In genomic region chr19:42283248-42284065, GRCh38 we compare ENCODE assay signal across 8 cellular contexts. TPM values are rescaled to one million over a fixed set of nuclear protein-coding genes. Genes with fewer than 3 reads are reported as not detected.
DNase-seq lines count a peak whose midpoint lies in the region; ATAC-seq and TF ChIP-seq lines count a peak whose summit lies in the region.

No MANE protein-coding gene starts in this region.

- H3K27ac Mint-ChIP-seq in activated T-cell treated with anti-CD3 and anti-CD28 coated beads, Interleukin-2, amount 50 U/mL, for 72 hours = no peak overlapping the region
- H3K27ac Mint-ChIP-seq in naive thymus-derived CD8-positive, alpha-beta T cell = no peak overlapping the region
- no peak overlapping the region for H3K27ac Mint-ChIP-seq in stimulated activated memory B cell treated with anti-CD40 and anti-IgM and Interleukin-4, amounts not matched to agents 10 μg/mL and 1 μg/mL and 100 μg/mL, for 72 hours

- TF ChIP-seq CTCF in fibroblast of mammary gland (conservative IDR thresholded peaks at IDR 0.05; ENCODE audit: control insufficient read depth, insufficient read depth, low read depth, low read length) = no peak

- POLR2A ChIA-PET in naive thymus-derived CD8-positive, alpha-beta T cell (lab: Charles Lee) = interaction anchor here (0.6 to 6.6 kb wide), 12 partner anchors 9 to 151 kb away, joined by 3 to 121 read pairs (median 4); partner anchors contain the start of genes CIC, ERF, GSK3A and PAFAH1B3

- ATAC-seq in GM21723 (IDR thresholded peaks at IDR 0.05; ENCODE audit: unreplicated experiment) = peak; percentile 47
- ATAC-seq in activated T-cell treated with anti-CD3 and anti-CD28 coated beads, Interleukin-2, amount 50 U/mL, for 72 hours (replicated peaks in 1 of 2) = peak; percentile 69 to 75
- ATAC-seq in naive thymus-derived CD8-positive, alpha-beta T cell = peak; percentile 61 to 71
- peak; percentile 81 for ATAC-seq in stimulated activated memory B cell treated with anti-CD40 and anti-IgM and Interleukin-4, amounts not matched to agents 10 μg/mL and 1 μg/mL and 100 μg/mL, for 72 hours

- H3K4me3 ChIP-seq in fibroblast of mammary gland (ENCODE audit: control insufficient read depth, low read depth, low read length) = peak overlapping the region; percentile 22

- peaks cover 0 to 6% of the 10 kb centered on the region in 2 donors for H3K36me3 Mint-ChIP-seq in activated T-cell treated with anti-CD3 and anti-CD28 coated beads, Interleukin-2, amount 50 U/mL, for 72 hours (ENCODE audit: insufficient read depth in 2 of 2)
- H3K36me3 Mint-ChIP-seq in naive thymus-derived CD8-positive, alpha-beta T cell = peaks cover 0 to 15% (median 0%) of the 10 kb centered on the region in 3 donors
- peaks cover 8% of the 10 kb centered on the region for H3K36me3 Mint-ChIP-seq in stimulated activated memory B cell treated with anti-CD40 and anti-IgM and Interleukin-4, amounts not matched to agents 10 μg/mL and 1 μg/mL and 100 μg/mL, for 72 hours

- no peaks in the 10 kb centered on the region for H3K9me3 Mint-ChIP-seq in activated T-cell treated with anti-CD3 and anti-CD28 coated beads, Interleukin-2, amount 50 U/mL, for 72 hours
- no peaks in the 10 kb centered on the region for H3K9me3 Mint-ChIP-seq in naive thymus-derived CD8-positive, alpha-beta T cell
- no peaks in the 10 kb centered on the region for H3K9me3 Mint-ChIP-seq in stimulated activated memory B cell treated with anti-CD40 and anti-IgM and Interleukin-4, amounts not matched to agents 10 μg/mL and 1 μg/mL and 100 μg/mL, for 72 hours

- H3K4me1 Mint-ChIP-seq in activated T-cell treated with anti-CD3 and anti-CD28 coated beads, Interleukin-2, amount 50 U/mL, for 72 hours (ENCODE audit: low read depth) = peaks cover 32% of the 10 kb centered on the region
- peaks cover 33 to 45% (median 34%) of the 10 kb centered on the region in 4 donors for H3K4me1 Mint-ChIP-seq in naive thymus-derived CD8-positive, alpha-beta T cell
- H3K4me1 Mint-ChIP-seq in stimulated activated memory B cell treated with anti-CD40 and anti-IgM and Interleukin-4, amounts not matched to agents 10 μg/mL and 1 μg/mL and 100 μg/mL, for 72 hours = peaks cover 35% of the 10 kb centered on the region

- H3K27me3 Mint-ChIP-seq in activated T-cell treated with anti-CD3 and anti-CD28 coated beads, Interleukin-2, amount 50 U/mL, for 72 hours (ENCODE audit: low read depth) = no peaks in the 10 kb centered on the region
- H3K27me3 Mint-ChIP-seq in naive thymus-derived CD8-positive, alpha-beta T cell = no peaks in the 10 kb centered on the region
- no peaks in the 10 kb centered on the region for H3K27me3 Mint-ChIP-seq in stimulated activated memory B cell treated with anti-CD40 and anti-IgM and Interleukin-4, amounts not matched to agents 10 μg/mL and 1 μg/mL and 100 μg/mL, for 72 hours

- no peak overlapping the region for H3K4me3 Mint-ChIP-seq in activated T-cell treated with anti-CD3 and anti-CD28 coated beads, Interleukin-2, amount 50 U/mL, for 72 hours
- H3K4me3 Mint-ChIP-seq in naive thymus-derived CD8-positive, alpha-beta T cell = no peak overlapping the region
- no peak overlapping the region for H3K4me3 Mint-ChIP-seq in stimulated activated memory B cell treated with anti-CD40 and anti-IgM and Interleukin-4, amounts not matched to agents 10 μg/mL and 1 μg/mL and 100 μg/mL, for 72 hours

- DNase-seq in DMS53 treated with DMSO at 0.1 percent for 48 hours (lab: John Stamatoyannopoulos, UW; ENCODE audit: unreplicated experiment) (peak; percentile 83), KBM-7 (peak; percentile 82), fibroblast of mammary gland (ENCODE audit: low read depth) (peak; percentile 82)
- DNase-seq in activated T-cell treated with anti-CD3 and anti-CD28 coated beads, Interleukin-2, amount 50 U/mL, for 72 hours = peak; percentile 94 to 97
- peak; percentile 91 to 99 (median 96) for DNase-seq in naive thymus-derived CD8-positive, alpha-beta T cell

- in situ Hi-C loops in KBM-7 (cut with MboI; ENCODE audit: low pct_unique_long_range_greater_than_20kb, low sequenced_read_pairs) = no loop called here

TF ChIP-seq in PFSK-1, 5 proteins besides CTCF, POLR2A, EP300 and RAD21:
- TF ChIP-seq FOXP2 (optimal IDR thresholded peaks at IDR 0.05; ENCODE audit: borderline replicate concordance, extremely low read depth, extremely low read length, insufficient read depth) (no peak), SIN3A (IDR thresholded peaks at IDR 0.05; ENCODE audit: borderline replicate concordance, insufficient read depth, low read length) (peak; percentile 63; the same call in 1 of the 2 replicates), REST (IDR thresholded peaks at IDR 0.05; ENCODE audit: insufficient read depth in 1 of 2, low read depth in 2 of 2, low read length in 2 of 2) (no peak), POLR2AphosphoS5 (IDR thresholded peaks at IDR 0.05; ENCODE audit: low read depth, low read length) (peak; percentile 53)

RNA-seq across cellular contexts. Expression of gene CIC, which starts 14.4 kb away (rescaled TPM):
- polyA plus RNA-seq in PFSK-1 (2012; ENCODE audit: insufficient read length, low read depth) = 81.2 TPM
- total RNA-seq in activated T-cell treated with anti-CD3 and anti-CD28 coated beads, Interleukin-2, amount 50 U/mL, for 72 hours = 10 to 100 TPM; 90.1 to 95.0 TPM
- 10 to 100 TPM; 84.7 to 87.4 TPM for total RNA-seq in naive thymus-derived CD8-positive, alpha-beta T cell
- polyA plus RNA-seq in naive thymus-derived CD8-positive, alpha-beta T cell = 1 to 10 TPM in 2 of 3 donors, under 1 TPM in 1; 0.43 to 1.8 (median 1.3) TPM

RNA-seq across cellular contexts. Expression of gene PRR19, which starts 18.5 kb away (rescaled TPM):
- 5.3 TPM for polyA plus RNA-seq in PFSK-1 (2012; ENCODE audit: insufficient read length, low read depth)
- total RNA-seq in activated T-cell treated with anti-CD3 and anti-CD28 coated beads, Interleukin-2, amount 50 U/mL, for 72 hours = under 1 TPM; 0.29 to 0.86 TPM
- under 1 TPM in 1 of 2 experiments, not detected in 1; 0.25 TPM for total RNA-seq in naive thymus-derived CD8-positive, alpha-beta T cell
- polyA plus RNA-seq in naive thymus-derived CD8-positive, alpha-beta T cell = under 1 TPM in 2 of 3 donors, not detected in 1; 0.32 to 0.49 TPM

RNA-seq across cellular contexts. Expression of gene PAFAH1B3, which starts 19.0 kb away (rescaled TPM):
- polyA plus RNA-seq in PFSK-1 (2012; ENCODE audit: insufficient read length, low read depth) = 409 TPM
- total RNA-seq in activated T-cell treated with anti-CD3 and anti-CD28 coated beads, Interleukin-2, amount 50 U/mL, for 72 hours = 10 to 100 TPM; 36.7 to 37.6 TPM
- total RNA-seq in naive thymus-derived CD8-positive, alpha-beta T cell = 10 to 100 TPM; 15.4 to 17.7 TPM
- polyA plus RNA-seq in naive thymus-derived CD8-positive, alpha-beta T cell = 10 to 100 TPM; 38.4 to 48.1 (median 43.6) TPM

RNA-seq across cellular contexts. Expression of gene ERF, which starts 28.5 kb away (rescaled TPM):
- 157 TPM for polyA plus RNA-seq in PFSK-1 (2012; ENCODE audit: insufficient read length, low read depth)
- 10 to 100 TPM; 65.7 to 75.6 TPM for total RNA-seq in activated T-cell treated with anti-CD3 and anti-CD28 coated beads, Interleukin-2, amount 50 U/mL, for 72 hours
- 10 to 100 TPM; 41.0 to 47.3 TPM for total RNA-seq in naive thymus-derived CD8-positive, alpha-beta T cell
- 1 to 10 TPM; 2.8 to 6.2 (median 4.6) TPM for polyA plus RNA-seq in naive thymus-derived CD8-positive, alpha-beta T cell

RNA-seq across cellular contexts. Expression of gene TMEM145, which starts 29.7 kb away (rescaled TPM):
- 22.1 TPM for polyA plus RNA-seq in PFSK-1 (2012; ENCODE audit: insufficient read length, low read depth)
- 1 to 10 TPM in 1 of 2 donors, under 1 TPM in 1; 0.67 to 1.6 TPM for total RNA-seq in activated T-cell treated with anti-CD3 and anti-CD28 coated beads, Interleukin-2, amount 50 U/mL, for 72 hours
- total RNA-seq in naive thymus-derived CD8-positive, alpha-beta T cell = not detected
- polyA plus RNA-seq in naive thymus-derived CD8-positive, alpha-beta T cell = not detected

Comparison
In these comparisons a context has a peak if more than half of its experiments do, and no peak if none do; other contexts are left out.
1. Peak in every context shown above with its lines: DNase-seq, ATAC-seq and H3K4me3 ChIP-seq.